23 cellular contexts compared by ENCODE assay signal in genomic region chr6:134727068-134727467, GRCh38.
DNase-seq lines count a peak whose midpoint lies in the region; FAIRE-seq lines count a peak whose summit lies in the region.
"Had no signal": no experiment of that assay in that cellular context is flagged by ENCODE, and none has a peak within 500 bp of the region (broad histone marks: within the 10 kb centered on the region; RNA-seq: fewer than 3 reads in every experiment).

No MANE protein-coding gene starts in this region.

- in situ Hi-C loops in SK-MEL-5 (cut with HindIII; ENCODE audit: low pct_unique_long_range_greater_than_20kb, low sequenced_read_pairs), result loop anchor here (5.0 kb wide), 1 partner anchor 95 kb away; no protein-coding TSS in a partner anchor

- DNase-seq in NCI-H82 (lab: John Stamatoyannopoulos, UW), result peak; percentile 13
- DNase-seq in NCI-H82 treated with DMSO at 0.1 percent for 48 hours (lab: John Stamatoyannopoulos, UW; ENCODE audit: unreplicated experiment), result no peak
- peak; percentile 72 for DNase-seq in NCI-H460 (ENCODE audit: extremely low read depth, low read depth)
- peak; percentile 98 for DNase-seq in SK-MEL-5 (ENCODE audit: low read depth, low spot score)
- peak; percentile 98 for DNase-seq in foreskin melanocyte
- DNase-seq in urothelium cell line (ENCODE audit: low spot score), result no peak
- DNase-seq in C1 segment of cervical spinal cord (lab: John Stamatoyannopoulos, UW), result no peak
- no peak for DNase-seq in RPMI8226
- DNase-seq: ACHN; AML-193; BE2C; Caco-2; CD4-positive, alpha-beta memory T cell; DMS153; EL; GDM1; GM23248; H7; HCEC 1CT had no signal

- FAIRE-seq in urothelium cell line (lab: Jason Lieb, UNC), result no peak
- FAIRE-seq: A549, GM12878, GM19239, H1 had no signal

Comparison
In these comparisons a context has a peak if more than half of its experiments do, and no peak if none do; other contexts are left out.
1. DNase-seq: peak in NCI-H82 (single experiment), NCI-H460 (single experiment), SK-MEL-5 (single experiment) and foreskin melanocyte (single experiment); none in NCI-H82 treated with DMSO at 0.1 percent for 48 hours (single experiment), urothelium cell line (single experiment), C1 segment of cervical spinal cord (0 of 14) and RPMI8226 (single experiment).